In the genomic region with DNA sequence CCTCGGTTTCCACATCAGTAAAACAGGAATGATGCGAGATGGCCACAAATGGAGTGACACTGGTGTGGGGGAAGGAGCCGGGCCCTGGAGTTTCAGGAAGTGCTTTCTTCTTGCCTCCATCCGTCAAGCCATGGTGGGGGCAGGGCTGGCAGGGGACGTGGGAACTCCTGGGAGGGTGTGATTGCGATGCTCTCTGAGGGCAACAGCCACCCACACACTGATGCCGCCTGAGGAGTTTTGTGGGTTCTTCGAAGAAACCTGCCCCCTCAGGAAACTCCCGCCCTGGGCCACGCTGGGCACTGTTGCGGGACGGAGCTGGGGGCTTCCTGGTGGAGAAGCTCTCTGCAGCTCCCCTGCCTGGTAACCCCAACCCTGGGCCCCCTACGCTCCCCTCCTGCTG, we compare ENCODE assay signal across 6 cellular contexts. TPM values are rescaled to one million over a fixed set of nuclear protein-coding genes. Genes with fewer than 3 reads are reported as not detected.
"Had no signal": no experiment of that assay in that cellular context is flagged by ENCODE, and none has a peak within 500 bp of the region (broad histone marks: within the 10 kb centered on the region; RNA-seq: fewer than 3 reads in every experiment).

No MANE protein-coding gene starts in this region.

RNA-seq across cellular contexts. Expression of a gene that starts 8.0 kb away (rescaled TPM):
- total RNA-seq: astrocyte, foreskin keratinocyte, kidney epithelial cell, osteocyte, progenitor cell of endocrine pancreas, smooth muscle cell had no signal
- polyA plus RNA-seq: foreskin keratinocyte, smooth muscle cell had no signal
